ENCODE assay signal across 1 cellular context in genomic region chr18:74488354-74488753, GRCh38.
TF ChIP-seq lines count a peak whose summit lies in the region.

No MANE protein-coding gene starts in this region.

TF ChIP-seq in IMR-90, 13 proteins besides CTCF, POLR2A, EP300 and RAD21:
- TF ChIP-seq, protein P1, sequence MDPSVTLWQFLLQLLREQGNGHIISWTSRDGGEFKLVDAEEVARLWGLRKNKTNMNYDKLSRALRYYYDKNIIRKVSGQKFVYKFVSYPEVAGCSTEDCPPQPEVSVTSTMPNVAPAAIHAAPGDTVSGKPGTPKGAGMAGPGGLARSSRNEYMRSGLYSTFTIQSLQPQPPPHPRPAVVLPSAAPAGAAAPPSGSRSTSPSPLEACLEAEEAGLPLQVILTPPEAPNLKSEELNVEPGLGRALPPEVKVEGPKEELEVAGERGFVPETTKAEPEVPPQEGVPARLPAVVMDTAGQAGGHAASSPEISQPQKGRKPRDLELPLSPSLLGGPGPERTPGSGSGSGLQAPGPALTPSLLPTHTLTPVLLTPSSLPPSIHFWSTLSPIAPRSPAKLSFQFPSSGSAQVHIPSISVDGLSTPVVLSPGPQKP (IDR thresholded peaks at IDR 0.05; ENCODE audit: borderline replicate concordance, low read depth, low read length) = no peak
- TF ChIP-seq SMC3 (IDR thresholded peaks at IDR 0.05; ENCODE audit: low read depth, low read length) (no peak), RCOR1 (IDR thresholded peaks at IDR 0.05; ENCODE audit: insufficient replicate concordance, low read length) (no peak), CHD1 (IDR thresholded peaks at IDR 0.05; ENCODE audit: low read depth, low read length) (no peak), BHLHE40 (IDR thresholded peaks at IDR 0.05; ENCODE audit: low read depth, low read length) (no peak), MAFK (IDR thresholded peaks at IDR 0.05; ENCODE audit: low read depth, low read length) (no peak), NFE2L2 (IDR thresholded peaks at IDR 0.05; ENCODE audit: low read depth, low read length) (no peak), MAZ (IDR thresholded peaks at IDR 0.05; ENCODE audit: borderline replicate concordance, low read depth, low read length) (no peak), RFX5 (IDR thresholded peaks at IDR 0.05; ENCODE audit: low read depth, low read length) (no peak), CEBPB (IDR thresholded peaks at IDR 0.05; ENCODE audit: low read depth, low read length) (no peak), USF2 (IDR thresholded peaks at IDR 0.05; ENCODE audit: low read depth, low read length) (no peak), FOS (IDR thresholded peaks at IDR 0.05; ENCODE audit: low read depth, low read length) (no peak), MXI1 (IDR thresholded peaks at IDR 0.05; ENCODE audit: borderline replicate concordance, low read depth, low read length) (no peak)
